Comparison of ENCODE assay signal across 25 cellular contexts in genomic region chr17:80007009-80007752, GRCh38. TPM values are rescaled to one million over a fixed set of nuclear protein-coding genes. Genes with fewer than 3 reads are reported as not detected.
"Had no signal": no experiment of that assay in that cellular context is flagged by ENCODE, and none has a peak within 500 bp of the region (broad histone marks: within the 10 kb centered on the region; RNA-seq: fewer than 3 reads in every experiment).

No MANE protein-coding gene starts in this region.

- H3K4me3 ChIP-seq: esophagus squamous epithelium, gastroesophageal sphincter, heart left ventricle, lung, suprapubic skin, tibial nerve, uterus had no signal

- H3K36me3 Mint-ChIP-seq: stimulated activated memory B cell treated with anti-CD40 and anti-IgM and Interleukin-4, amounts not matched to agents 10 μg/mL and 1 μg/mL and 100 μg/mL, for 72 hours had no signal

- H3K27me3 Mint-ChIP-seq: activated CD4-positive, alpha-beta memory T cell treated with anti-CD3 and anti-CD28 coated beads, Interleukin-2, amount 10 ng/mL, durations not matched to agents 7 days and 5 days; activated naive CD8-positive, alpha-beta T cell treated with anti-CD3 and anti-CD28 coated beads, Interleukin-2, amount 50 U/mL, for 24 hours; stimulated activated memory B cell treated with anti-CD40 and anti-IgM and Interleukin-4, amounts not matched to agents 10 μg/mL and 1 μg/mL and 100 μg/mL, for 72 hours had no signal

- H3K36me3 ChIP-seq: uterus had no signal

- H3K27me3 ChIP-seq: esophagus squamous epithelium, gastroesophageal sphincter, heart left ventricle, stomach, suprapubic skin, tibial nerve, uterus had no signal

- H3K4me1 ChIP-seq: uterus had no signal

- H3K9me3 ChIP-seq: esophagus squamous epithelium, gastroesophageal sphincter, heart left ventricle, stomach, suprapubic skin, tibial nerve, uterus had no signal

- ATAC-seq: activated naive CD8-positive, alpha-beta T cell treated with anti-CD3 and anti-CD28 coated beads, Interleukin-2, amount 50 U/mL, for 24 hours; activated T-cell treated with anti-CD3 and anti-CD28 coated beads, Interleukin-2, amount 50 U/mL, for 72 hours; gastroesophageal sphincter; heart left ventricle; sciatic nerve; stimulated activated memory B cell treated with anti-CD40 and anti-IgM and Interleukin-4, amounts not matched to agents 10 μg/mL and 1 μg/mL and 100 μg/mL, for 72 hours had no signal

- H3K27ac Mint-ChIP-seq: activated CD4-positive, alpha-beta memory T cell treated with anti-CD3 and anti-CD28 coated beads, Interleukin-2, amount 10 ng/mL, durations not matched to agents 7 days and 5 days; activated CD4-positive, alpha-beta T cell treated with anti-CD3 and anti-CD28 coated beads, Interleukin-2, amount 10 ng/mL, durations not matched to agents 24 days and 14 days; activated naive CD8-positive, alpha-beta T cell treated with anti-CD3 and anti-CD28 coated beads, Interleukin-2, amount 50 U/mL, for 24 hours; activated T-cell treated with anti-CD3 and anti-CD28 coated beads, Interleukin-2, amount 50 U/mL, for 72 hours; endodermal cell; nephron; stimulated activated memory B cell treated with anti-CD40 and anti-IgM and Interleukin-4, amounts not matched to agents 10 μg/mL and 1 μg/mL and 100 μg/mL, for 72 hours had no signal

- H3K9me3 Mint-ChIP-seq: activated CD4-positive, alpha-beta memory T cell treated with anti-CD3 and anti-CD28 coated beads, Interleukin-2, amount 10 ng/mL, durations not matched to agents 7 days and 5 days; activated CD4-positive, alpha-beta T cell treated with anti-CD3 and anti-CD28 coated beads, Interleukin-2, amount 10 ng/mL, durations not matched to agents 24 days and 14 days; activated naive CD8-positive, alpha-beta T cell treated with anti-CD3 and anti-CD28 coated beads, Interleukin-2, amount 50 U/mL, for 24 hours; activated T-cell treated with anti-CD3 and anti-CD28 coated beads, Interleukin-2, amount 50 U/mL, for 72 hours; endodermal cell; nephron; stimulated activated memory B cell treated with anti-CD40 and anti-IgM and Interleukin-4, amounts not matched to agents 10 μg/mL and 1 μg/mL and 100 μg/mL, for 72 hours had no signal

- DNase-seq: activated CD4-positive, alpha-beta memory T cell treated with anti-CD3 and anti-CD28 coated beads, Interleukin-2, amount 10 ng/mL, durations not matched to agents 7 days and 5 days; activated CD4-positive, alpha-beta T cell treated with anti-CD3 and anti-CD28 coated beads, Interleukin-2, amount 10 ng/mL, durations not matched to agents 24 days and 14 days; activated gamma-delta T cell; activated naive CD4-positive, alpha-beta T cell treated with anti-CD3 and anti-CD28 coated beads, Interleukin-2, amount 50 U/mL, for 16 hours; activated naive CD8-positive, alpha-beta T cell treated with anti-CD3 and anti-CD28 coated beads, Interleukin-2, amount 50 U/mL, for 24 hours; activated T-cell treated with anti-CD3 and anti-CD28 coated beads, Interleukin-2, amount 50 U/mL, for 72 hours; cortex of kidney; endodermal cell; esophagus squamous epithelium; islet precursor cell; midbrain; nucleus accumbens; small intestine; stomach; T1000; uterus had no signal

- H3K27ac ChIP-seq: esophagus squamous epithelium, gastroesophageal sphincter, heart left ventricle, stomach, suprapubic skin, tibial nerve, uterus had no signal

- H3K4me3 Mint-ChIP-seq: activated CD4-positive, alpha-beta memory T cell treated with anti-CD3 and anti-CD28 coated beads, Interleukin-2, amount 10 ng/mL, durations not matched to agents 7 days and 5 days; activated CD4-positive, alpha-beta T cell treated with anti-CD3 and anti-CD28 coated beads, Interleukin-2, amount 10 ng/mL, durations not matched to agents 24 days and 14 days; activated naive CD8-positive, alpha-beta T cell treated with anti-CD3 and anti-CD28 coated beads, Interleukin-2, amount 50 U/mL, for 24 hours; activated T-cell treated with anti-CD3 and anti-CD28 coated beads, Interleukin-2, amount 50 U/mL, for 72 hours; stimulated activated memory B cell treated with anti-CD40 and anti-IgM and Interleukin-4, amounts not matched to agents 10 μg/mL and 1 μg/mL and 100 μg/mL, for 72 hours had no signal

RNA-seq across cellular contexts. Expression of gene CCDC40, which starts 29.3 kb away (rescaled TPM):
- total RNA-seq: activated CD4-positive, alpha-beta memory T cell treated with anti-CD3 and anti-CD28 coated beads, Interleukin-2, amount 10 ng/mL, durations not matched to agents 7 days and 5 days; T-helper 1 cell treated with Interleukin-12 subunit alpha and Interleukin-12 subunit beta and Interleukin-4 antibody, amounts not matched to agents 30 ng/mL and 1 ng/mL, for 36 hours had no signal
